Comparison of ENCODE assay signal across 8 cellular contexts in genomic region chr5:160160875-160161274, GRCh38. TPM values are rescaled to one million over a fixed set of nuclear protein-coding genes. Genes with fewer than 3 reads are reported as not detected.
A peak's percentile ranks its signal among the peaks of the same experiment; 100 is the strongest.
DNase-seq lines count a peak whose midpoint lies in the region; TF ChIP-seq lines count a peak whose summit lies in the region.
"Not testable (repeated sequence)": the region's sequence is repeated elsewhere in the genome, so short reads cannot be mapped to it uniquely, and the experiment has no call there.

No MANE protein-coding gene starts in this region.

- peak overlapping the region; percentile 96 to 99 (median 98) for H3K27ac Mint-ChIP-seq in H9
- H3K27ac Mint-ChIP-seq in brain: peak overlapping the region in 3 of 5 experiments; percentile 59 to 89 (median 61)
- peak overlapping the region; percentile 81 for H3K27ac Mint-ChIP-seq in osteocyte (ENCODE audit: unreplicated experiment)

- H3K9me3 Mint-ChIP-seq in H9; brain; osteocyte (ENCODE audit: unreplicated experiment): not testable (repeated sequence)

- H3K27me3 Mint-ChIP-seq in H9 (ENCODE audit: low read depth); brain; osteocyte (ENCODE audit: unreplicated experiment): not testable (repeated sequence)

- H3K79me1 ChIP-seq in H9 (ENCODE audit: insufficient read depth, low read depth, low read length, poor library complexity, severe bottlenecking); mesenchymal stem cell (replicated peaks; ENCODE audit: low read length, poor library complexity, severe bottlenecking): not testable (repeated sequence)

- not testable (repeated sequence) for H3K23ac ChIP-seq in H9 (ENCODE audit: insufficient read length, low read depth, low read length); mesenchymal stem cell (ENCODE audit: low read length in 2 of 2)

- H3K27me3 ChIP-seq in BLaER1; H9 (ENCODE audit: insufficient read depth, low read length); MM.1S (replicated peaks; ENCODE audit: insufficient read depth, low read length); PC-9 (ENCODE audit: insufficient read depth, low read depth); mesenchymal stem cell (ENCODE audit: control insufficient read depth in 1 of 2, insufficient read depth in 1 of 2, low read length in 2 of 2): not testable (repeated sequence)

- not testable (repeated sequence) for H2BK20ac ChIP-seq in H9 (ENCODE audit: low read depth, low read length, poor library complexity, severe bottlenecking)

- H3K9me2 ChIP-seq in MM.1S (replicated peaks; ENCODE audit: insufficient read depth, low read length); PC-9 (ENCODE audit: insufficient read depth): not testable (repeated sequence)

- peak overlapping the region; percentile 74; the same call in 1 of the 2 replicates for H3K14ac ChIP-seq in H9 (ENCODE audit: insufficient read depth, low read length)
- not testable (repeated sequence) for H3K14ac ChIP-seq in mesenchymal stem cell (ENCODE audit: low read length in 2 of 2)

- CTCF ChIA-PET in PC-9 (lab: Charles Lee): not testable (repeated sequence)

- intact Hi-C loops in PC-9 (cut with micrococcal nuclease; ENCODE audit: unreplicated experiment): not testable (repeated sequence)

- not testable (repeated sequence) for TF ChIP-seq CTCF in H9 (conservative IDR thresholded peaks at IDR 0.05); MM.1S (IDR thresholded peaks at IDR 0.05; ENCODE audit: low read length); PC-9 (conservative IDR thresholded peaks at IDR 0.05); brain (conservative IDR thresholded peaks at IDR 0.05); osteocyte (IDR thresholded peaks at IDR 0.05)

- not testable (repeated sequence) for H2AFZ ChIP-seq in H9 (ENCODE audit: low read length)
- H2AFZ ChIP-seq in MM.1S (ENCODE audit: low read length) (peak overlapping the region; percentile 67), PC-9 (0 out of 2 replicates have a peak overlapping the region, but pooled peaks have one; percentile 6), mesenchymal stem cell (ENCODE audit: low read depth, low read length) (peak overlapping the region; percentile 54)

- not testable (repeated sequence) for H3K36me3 ChIP-seq in BLaER1; MM.1S (replicated peaks; ENCODE audit: insufficient read depth, low read length); PC-9 (ENCODE audit: low read depth); mesenchymal stem cell (ENCODE audit: control insufficient read depth in 1 of 2, insufficient read depth in 2 of 2, low read depth in 1 of 2, low read length in 2 of 2)

- not testable (repeated sequence) for H4K5ac ChIP-seq in H9 (ENCODE audit: insufficient read length, low read depth, low read length)

- H3K56ac ChIP-seq in H9 (ENCODE audit: insufficient read length, low read depth, low read length): not testable (repeated sequence)

- peak overlapping the region; percentile 24 for H2BK5ac ChIP-seq in H9 (ENCODE audit: insufficient read length, low read length)
- not testable (repeated sequence) for H2BK5ac ChIP-seq in mesenchymal stem cell (ENCODE audit: low read depth, low read length, poor library complexity, severe bottlenecking)

- peak overlapping the region; percentile 47 for H2BK12ac ChIP-seq in H9 (ENCODE audit: insufficient read length, low read depth, low read length)
- H2BK12ac ChIP-seq in mesenchymal stem cell (ENCODE audit: low read length in 2 of 2): not testable (repeated sequence)

- H3K4me2 ChIP-seq in BLaER1: peak overlapping the region; percentile 67
- peak overlapping the region; percentile 2 for H3K4me2 ChIP-seq in H9 (ENCODE audit: insufficient read depth, insufficient read length, low read length)
- peak overlapping the region; percentile 92 for H3K4me2 ChIP-seq in MM.1S (ENCODE audit: low read depth, low read length)
- not testable (repeated sequence) for H3K4me2 ChIP-seq in PC-9; mesenchymal stem cell (ENCODE audit: low read length, poor library complexity, severe bottlenecking)

- not testable (repeated sequence) for H2BK15ac ChIP-seq in H9 (ENCODE audit: low read depth, low read length); mesenchymal stem cell (ENCODE audit: low read depth, poor library complexity, severe bottlenecking)

- peak overlapping the region; percentile 34 to 49; a peak in 3 of 5 replicates for H3K4me3 Mint-ChIP-seq in H9
- H3K4me3 Mint-ChIP-seq in brain; osteocyte (ENCODE audit: unreplicated experiment): not testable (repeated sequence)

- peak overlapping the region; percentile 94; the same call in 1 of the 2 replicates for H3K4ac ChIP-seq in H9 (ENCODE audit: low read depth, low read length)
- not testable (repeated sequence) for H3K4ac ChIP-seq in mesenchymal stem cell (ENCODE audit: low read depth in 1 of 2, low read length in 2 of 2)

- H3K4me3 ChIP-seq in BLaER1; PC-9; mesenchymal stem cell (ENCODE audit: insufficient read depth in 1 of 2, low read depth in 1 of 2, low read length in 2 of 2): not testable (repeated sequence)
- H3K4me3 ChIP-seq in MM.1S (ENCODE audit: low read length): peak overlapping the region; percentile 53

- peaks cover 35 to 49% of the 10 kb centered on the region in 2 experiments for H3K4me1 Mint-ChIP-seq in H9
- peaks cover 34% of the 10 kb centered on the region for H3K4me1 Mint-ChIP-seq in brain
- H3K4me1 Mint-ChIP-seq in osteocyte (ENCODE audit: unreplicated experiment): peaks cover 35% of the 10 kb centered on the region

- peak overlapping the region; percentile 52 for H2BK120ac ChIP-seq in H9 (ENCODE audit: low read depth, low read length, poor library complexity, severe bottlenecking)
- not testable (repeated sequence) for H2BK120ac ChIP-seq in mesenchymal stem cell (ENCODE audit: low read depth, low read length)

- not testable (repeated sequence) for H3K79me2 ChIP-seq in H9 (ENCODE audit: insufficient read depth, low read length); MM.1S (ENCODE audit: low read length); PC-9 (ENCODE audit: low read depth)

- H3K27ac ChIP-seq in BLaER1 (peak overlapping the region; percentile 57; the same call in 1 of the 2 replicates), H9 (ENCODE audit: insufficient read length, low read depth, low read length) (peak overlapping the region; percentile 96), MM.1S (ENCODE audit: low read length) (peak overlapping the region; percentile 95)
- not testable (repeated sequence) for H3K27ac ChIP-seq in PC-9; mesenchymal stem cell (ENCODE audit: low read length, poor library complexity, severe bottlenecking)

- not testable (repeated sequence) for DNase-seq in H9; PC-9; mesenchymal stem cell; osteocyte (ENCODE audit: extremely low spot score, unreplicated experiment)
- DNase-seq in MM.1S: peak; percentile 63
- DNase-seq in fibroblast of peridontal ligament (ENCODE audit: extremely low read depth): peak; percentile 25

- H3T11ph ChIP-seq in H9 (ENCODE audit: low read length): not testable (repeated sequence)

- H3K9ac ChIP-seq in BLaER1; mesenchymal stem cell (ENCODE audit: low read length): not testable (repeated sequence)
- peak overlapping the region; percentile 33 for H3K9ac ChIP-seq in H9 (ENCODE audit: extremely low read depth, insufficient read length, low read length)
- peak overlapping the region; percentile 72 for H3K9ac ChIP-seq in MM.1S (ENCODE audit: low read length)

- H4K8ac ChIP-seq in H9 (replicated peaks; ENCODE audit: insufficient read length, low read depth, low read length); mesenchymal stem cell (ENCODE audit: low read length): not testable (repeated sequence)

- not testable (repeated sequence) for H2AK5ac ChIP-seq in H9 (ENCODE audit: insufficient read length, low read length)
- peak overlapping the region; percentile 33 for H2AK5ac ChIP-seq in mesenchymal stem cell (ENCODE audit: low read length, severe bottlenecking)

- H3K9me3 ChIP-seq in BLaER1; H9 (ENCODE audit: control insufficient read depth, low read depth, low read length); MM.1S (replicated peaks; ENCODE audit: insufficient read depth, low read length); PC-9 (ENCODE audit: insufficient read depth, low read depth); mesenchymal stem cell (ENCODE audit: control insufficient read depth, low read length): not testable (repeated sequence)

- H3F3A ChIP-seq in MM.1S (ENCODE audit: insufficient read depth, low read length) (peaks cover 22% of the 10 kb centered on the region), PC-9 (ENCODE audit: insufficient read depth, low read depth) (peaks cover 17% of the 10 kb centered on the region; the same call in 1 of the 2 replicates)

- H3K23me2 ChIP-seq in H9 (ENCODE audit: insufficient read length, low read depth, low read length, poor library complexity, severe bottlenecking): not testable (repeated sequence)

- peak overlapping the region; percentile 54 for H4K91ac ChIP-seq in H9 (ENCODE audit: insufficient read length, low read depth, low read length)
- H4K91ac ChIP-seq in mesenchymal stem cell (ENCODE audit: low read length): not testable (repeated sequence)

- POLR2A ChIA-PET in PC-9 (lab: Charles Lee; ENCODE audit: unreplicated experiment): not testable (repeated sequence)

- not testable (repeated sequence) for H4K20me1 ChIP-seq in BLaER1; H9 (ENCODE audit: control insufficient read depth, insufficient read depth, insufficient read length); MM.1S (ENCODE audit: insufficient read depth, low read length); PC-9 (ENCODE audit: insufficient read depth)

- no CpG with 5 or more reads among the region's 3 CpGs for WGBS in H9 (ENCODE audit: extremely low coverage, insufficient read length, low lambda C conversion rate)
- 92% methylated on average over 3 of the region's 3 CpGs for WGBS in mesenchymal stem cell

- H3K4me1 ChIP-seq in BLaER1 (peaks cover 61% of the 10 kb centered on the region), H9 (ENCODE audit: insufficient read depth, low read length) (peaks cover 11% of the 10 kb centered on the region; the same call in 1 of the 2 replicates), MM.1S (ENCODE audit: low read length) (peaks cover 17% of the 10 kb centered on the region), PC-9 (replicated peaks; ENCODE audit: insufficient read depth) (peaks cover 17% of the 10 kb centered on the region), mesenchymal stem cell (ENCODE audit: control insufficient read depth, insufficient read depth, low read depth, low read length) (peaks cover 15% of the 10 kb centered on the region)

- BruUV-seq in PC-9 (replicated peaks; lab: Mats Ljungman, UMichigan): not testable (repeated sequence)

- H3K18ac ChIP-seq in H9 (ENCODE audit: insufficient read length, low read depth, low read length) (peak overlapping the region; percentile 76), mesenchymal stem cell (ENCODE audit: low read depth in 1 of 2, low read length in 2 of 2) (peak overlapping the region in 1 of 2 experiments; percentile 77)

- not testable (repeated sequence) for H3K36me3 Mint-ChIP-seq in H9 (ENCODE audit: insufficient read depth in 1 of 3, low read depth in 3 of 3); brain; osteocyte (ENCODE audit: unreplicated experiment)

RNA-seq across cellular contexts. Expression of gene PWWP2A, which starts 41.6 kb away (rescaled TPM):
- total RNA-seq in H9 (2021) (63.5 and 66.7 TPM in 2 replicates), PC-9 (2021) (19.9 and 23.2 TPM in 2 replicates), osteocyte (21.9 and 22.3 TPM in 2 replicates)
- 7.1 TPM for polyA plus RNA-seq in brain (ENCODE audit: insufficient read depth, low read depth, low replicate concordance)
- polyA plus RNA-seq in mesenchymal stem cell (2013, experiment 1 of 2): 24.0 TPM
- 22.5 TPM for polyA plus RNA-seq in mesenchymal stem cell (2013, experiment 2 of 2)
